24 cellular contexts compared by ENCODE assay signal in the genomic region with DNA sequence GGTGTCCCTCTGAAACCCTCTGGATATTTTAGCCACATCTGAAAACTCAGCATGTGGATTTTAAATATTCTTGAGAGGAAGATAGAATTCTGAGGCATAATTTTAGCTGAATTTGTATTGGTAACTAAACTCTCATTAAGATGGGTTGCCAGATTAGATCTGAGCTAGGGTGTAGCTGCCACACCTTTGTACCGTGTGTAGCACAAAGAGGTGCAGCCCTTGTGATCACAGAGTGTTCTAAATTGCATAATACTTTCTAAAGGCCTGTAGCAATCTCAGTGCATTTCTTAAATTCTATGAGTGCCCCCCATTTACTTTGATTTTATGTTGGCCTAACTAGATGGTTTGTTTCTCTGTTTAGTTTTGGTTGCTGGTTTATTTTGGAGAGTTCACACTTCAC. TPM values are rescaled to one million over a fixed set of nuclear protein-coding genes. Genes with fewer than 3 reads are reported as not detected.
"Had no signal": no experiment of that assay in that cellular context is flagged by ENCODE, and none has a peak within 500 bp of the region (broad histone marks: within the 10 kb centered on the region; RNA-seq: fewer than 3 reads in every experiment).

No MANE protein-coding gene starts in this region.

- H3K4me1 ChIP-seq: esophagus muscularis mucosa, psoas muscle, sigmoid colon, spleen, testis, tibial artery had no signal

- H3K27me3 ChIP-seq: esophagus muscularis mucosa, ovary, sigmoid colon, spleen, testis, tibial artery had no signal

- H3K27me3 Mint-ChIP-seq: effector memory CD8-positive, alpha-beta T cell; stimulated activated naive CD8-positive, alpha-beta T cell treated with anti-CD3 and anti-CD28 coated beads, Interleukin-15, amount 100 ng/mL, for 72 hours; type B pancreatic cell had no signal

- H3K27ac Mint-ChIP-seq: effector memory CD8-positive, alpha-beta T cell; natural killer cell; stimulated activated naive CD8-positive, alpha-beta T cell treated with anti-CD3 and anti-CD28 coated beads, Interleukin-15, amount 100 ng/mL, for 72 hours; type B pancreatic cell had no signal

- H3K4me1 Mint-ChIP-seq: natural killer cell; stimulated activated naive CD8-positive, alpha-beta T cell treated with anti-CD3 and anti-CD28 coated beads, Interleukin-15, amount 100 ng/mL, for 72 hours had no signal

- DNase-seq: effector memory CD8-positive, alpha-beta T cell; kidney; mesendoderm; midbrain; natural killer cell; occipital lobe; ovary; posterior cingulate gyrus; psoas muscle; right cardiac atrium; sigmoid colon; spleen; stimulated activated CD8-positive, alpha-beta memory T cell treated with anti-CD3 and anti-CD28 coated beads, Interleukin-4, amount 100 ng/mL, for 48 hours; stimulated activated naive CD4-positive, alpha-beta T cell; stimulated activated naive CD8-positive, alpha-beta T cell treated with anti-CD3 and anti-CD28 coated beads, Interleukin-15, amount 100 ng/mL, for 72 hours; testis; tibial artery had no signal

- H3K4me3 ChIP-seq: coronary artery, esophagus muscularis mucosa, ovary, psoas muscle, sigmoid colon, spleen, testis, tibial artery had no signal

- H3K27ac ChIP-seq: coronary artery, esophagus muscularis mucosa, ovary, psoas muscle, sigmoid colon, spleen, testis, tibial artery had no signal

- H3K36me3 ChIP-seq: esophagus muscularis mucosa, ovary, sigmoid colon, spleen, tibial artery had no signal

- ATAC-seq: effector memory CD8-positive, alpha-beta T cell; left lobe of liver; natural killer cell; psoas muscle; right cardiac atrium; stimulated activated naive CD8-positive, alpha-beta T cell treated with anti-CD3 and anti-CD28 coated beads, Interleukin-15, amount 100 ng/mL, for 72 hours had no signal

- H3K9me3 ChIP-seq: esophagus muscularis mucosa, ovary, psoas muscle, sigmoid colon, spleen, testis, tibial artery had no signal

- H3K9me3 Mint-ChIP-seq: stimulated activated naive CD8-positive, alpha-beta T cell treated with anti-CD3 and anti-CD28 coated beads, Interleukin-15, amount 100 ng/mL, for 72 hours; type B pancreatic cell had no signal

- FAIRE-seq: endometrium, frontal cortex, kidney, urothelium cell line had no signal

- H3K36me3 Mint-ChIP-seq: type B pancreatic cell had no signal

- H3K4me3 Mint-ChIP-seq: effector memory CD8-positive, alpha-beta T cell; natural killer cell; stimulated activated naive CD8-positive, alpha-beta T cell treated with anti-CD3 and anti-CD28 coated beads, Interleukin-15, amount 100 ng/mL, for 72 hours; type B pancreatic cell had no signal

RNA-seq across cellular contexts. Expression of a gene that starts 53.0 kb away (rescaled TPM):
- total RNA-seq: natural killer cell had no signal
